ENCODE assay signal across 2 cellular contexts in the genomic region with DNA sequence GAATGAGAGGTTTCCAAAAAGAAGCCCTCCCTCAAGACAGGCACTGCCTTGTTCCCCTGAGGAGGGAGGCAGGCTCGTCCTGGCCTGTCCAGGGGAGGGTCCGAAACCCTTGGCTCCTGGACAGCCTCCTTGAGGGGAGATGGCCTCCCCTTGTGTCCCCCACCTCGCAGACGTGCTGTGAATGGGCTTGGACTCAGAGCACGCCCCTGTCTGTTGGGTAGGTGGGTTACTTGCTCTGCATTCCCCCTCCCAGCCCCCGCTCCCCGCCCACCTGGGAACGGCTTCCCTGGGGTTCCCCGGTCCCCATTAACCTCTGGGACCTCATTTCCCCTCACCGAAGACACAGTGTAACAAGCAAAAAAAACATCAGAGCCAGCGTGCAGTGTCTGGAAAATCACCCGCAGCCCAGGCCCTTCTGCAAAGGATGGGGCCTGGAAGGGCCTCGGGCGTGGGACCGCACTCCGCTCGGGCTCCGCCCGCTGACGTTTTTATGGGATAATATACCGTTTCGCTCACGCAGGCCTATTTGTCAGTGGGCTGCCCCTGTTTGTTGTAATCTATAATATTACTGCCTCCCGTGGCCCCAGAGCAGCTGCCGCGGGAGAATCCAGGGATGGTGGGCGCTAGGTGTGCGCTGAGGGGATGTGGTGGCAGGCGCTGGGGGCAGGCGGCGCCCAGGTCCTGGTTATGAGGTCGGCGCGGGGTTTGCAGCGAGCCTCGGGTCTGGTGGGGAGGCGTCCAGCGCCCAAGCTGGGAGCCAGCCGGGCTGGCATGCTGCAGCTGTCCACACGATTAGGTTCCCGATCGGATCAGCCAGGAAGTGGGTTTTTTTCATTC.
TF ChIP-seq lines count a peak whose summit lies in the region.

No MANE protein-coding gene starts in this region.

TF ChIP-seq in SK-N-SH, 30 proteins besides CTCF, POLR2A, EP300 and RAD21 (continued from another document):
- TF ChIP-seq, protein P1, sequence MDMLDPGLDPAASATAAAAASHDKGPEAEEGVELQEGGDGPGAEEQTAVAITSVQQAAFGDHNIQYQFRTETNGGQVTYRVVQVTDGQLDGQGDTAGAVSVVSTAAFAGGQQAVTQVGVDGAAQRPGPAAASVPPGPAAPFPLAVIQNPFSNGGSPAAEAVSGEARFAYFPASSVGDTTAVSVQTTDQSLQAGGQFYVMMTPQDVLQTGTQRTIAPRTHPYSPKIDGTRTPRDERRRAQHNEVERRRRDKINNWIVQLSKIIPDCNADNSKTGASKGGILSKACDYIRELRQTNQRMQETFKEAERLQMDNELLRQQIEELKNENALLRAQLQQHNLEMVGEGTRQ (IDR thresholded peaks at IDR 0.05; ENCODE audit: borderline replicate concordance, low read depth, low read length) = no peak
- TF ChIP-seq MEF2A (IDR thresholded peaks at IDR 0.05; ENCODE audit: borderline replicate concordance, low read depth) = no peak

TF ChIP-seq in SK-N-SH treated with all-trans-retinoic acid at 6 μM for 48 hours, 23 proteins besides CTCF, POLR2A, EP300 and RAD21 (continued from another document):
- TF ChIP-seq, protein P2, sequence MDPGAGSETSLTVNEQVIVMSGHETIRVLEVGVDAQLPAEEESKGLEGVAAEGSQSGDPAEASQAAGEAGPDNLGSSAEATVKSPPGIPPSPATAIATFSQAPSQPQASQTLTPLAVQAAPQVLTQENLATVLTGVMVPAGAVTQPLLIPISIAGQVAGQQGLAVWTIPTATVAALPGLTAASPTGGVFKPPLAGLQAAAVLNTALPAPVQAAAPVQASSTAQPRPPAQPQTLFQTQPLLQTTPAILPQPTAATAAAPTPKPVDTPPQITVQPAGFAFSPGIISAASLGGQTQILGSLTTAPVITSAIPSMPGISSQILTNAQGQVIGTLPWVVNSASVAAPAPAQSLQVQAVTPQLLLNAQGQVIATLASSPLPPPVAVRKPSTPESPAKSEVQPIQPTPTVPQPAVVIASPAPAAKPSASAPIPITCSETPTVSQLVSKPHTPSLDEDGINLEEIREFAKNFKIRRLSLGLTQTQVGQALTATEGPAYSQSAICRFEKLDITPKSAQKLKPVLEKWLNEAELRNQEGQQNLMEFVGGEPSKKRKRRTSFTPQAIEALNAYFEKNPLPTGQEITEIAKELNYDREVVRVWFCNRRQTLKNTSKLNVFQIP (CRISPR knock-in tag; IDR thresholded peaks at IDR 0.05; ENCODE audit: borderline replicate concordance, low read depth) = no peak
- no peak for TF ChIP-seq GLIS3 (CRISPR knock-in tag; IDR thresholded peaks at IDR 0.05)
- no peak for TF ChIP-seq OSR1 (CRISPR knock-in tag; IDR thresholded peaks at IDR 0.05)
- TF ChIP-seq ZNF565 (CRISPR knock-in tag; conservative IDR thresholded peaks at IDR 0.05; ENCODE audit: low read depth) = no peak
- TF ChIP-seq ISL1 (CRISPR knock-in tag; IDR thresholded peaks at IDR 0.05) = no peak
- no peak for TF ChIP-seq CSDC2 (CRISPR knock-in tag; IDR thresholded peaks at IDR 0.05)
- no peak for TF ChIP-seq ARNTL (CRISPR knock-in tag; IDR thresholded peaks at IDR 0.05; ENCODE audit: borderline replicate concordance, low read depth)
- TF ChIP-seq ESRRG (CRISPR knock-in tag; IDR thresholded peaks at IDR 0.05) = no peak
- no peak for TF ChIP-seq ZNF8 (CRISPR knock-in tag; IDR thresholded peaks at IDR 0.05)
- no peak for TF ChIP-seq ZFP30 (CRISPR knock-in tag; IDR thresholded peaks at IDR 0.05)
- TF ChIP-seq, protein P3, sequence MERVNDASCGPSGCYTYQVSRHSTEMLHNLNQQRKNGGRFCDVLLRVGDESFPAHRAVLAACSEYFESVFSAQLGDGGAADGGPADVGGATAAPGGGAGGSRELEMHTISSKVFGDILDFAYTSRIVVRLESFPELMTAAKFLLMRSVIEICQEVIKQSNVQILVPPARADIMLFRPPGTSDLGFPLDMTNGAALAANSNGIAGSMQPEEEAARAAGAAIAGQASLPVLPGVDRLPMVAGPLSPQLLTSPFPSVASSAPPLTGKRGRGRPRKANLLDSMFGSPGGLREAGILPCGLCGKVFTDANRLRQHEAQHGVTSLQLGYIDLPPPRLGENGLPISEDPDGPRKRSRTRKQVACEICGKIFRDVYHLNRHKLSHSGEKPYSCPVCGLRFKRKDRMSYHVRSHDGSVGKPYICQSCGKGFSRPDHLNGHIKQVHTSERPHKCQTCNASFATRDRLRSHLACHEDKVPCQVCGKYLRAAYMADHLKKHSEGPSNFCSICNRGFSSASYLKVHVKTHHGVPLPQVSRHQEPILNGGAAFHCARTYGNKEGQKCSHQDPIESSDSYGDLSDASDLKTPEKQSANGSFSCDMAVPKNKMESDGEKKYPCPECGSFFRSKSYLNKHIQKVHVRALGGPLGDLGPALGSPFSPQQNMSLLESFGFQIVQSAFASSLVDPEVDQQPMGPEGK (CRISPR knock-in tag; IDR thresholded peaks at IDR 0.05; ENCODE audit: borderline replicate concordance) = no peak
- no peak for TF ChIP-seq ZNF70 (CRISPR knock-in tag; IDR thresholded peaks at IDR 0.05)
- TF ChIP-seq, protein P4, sequence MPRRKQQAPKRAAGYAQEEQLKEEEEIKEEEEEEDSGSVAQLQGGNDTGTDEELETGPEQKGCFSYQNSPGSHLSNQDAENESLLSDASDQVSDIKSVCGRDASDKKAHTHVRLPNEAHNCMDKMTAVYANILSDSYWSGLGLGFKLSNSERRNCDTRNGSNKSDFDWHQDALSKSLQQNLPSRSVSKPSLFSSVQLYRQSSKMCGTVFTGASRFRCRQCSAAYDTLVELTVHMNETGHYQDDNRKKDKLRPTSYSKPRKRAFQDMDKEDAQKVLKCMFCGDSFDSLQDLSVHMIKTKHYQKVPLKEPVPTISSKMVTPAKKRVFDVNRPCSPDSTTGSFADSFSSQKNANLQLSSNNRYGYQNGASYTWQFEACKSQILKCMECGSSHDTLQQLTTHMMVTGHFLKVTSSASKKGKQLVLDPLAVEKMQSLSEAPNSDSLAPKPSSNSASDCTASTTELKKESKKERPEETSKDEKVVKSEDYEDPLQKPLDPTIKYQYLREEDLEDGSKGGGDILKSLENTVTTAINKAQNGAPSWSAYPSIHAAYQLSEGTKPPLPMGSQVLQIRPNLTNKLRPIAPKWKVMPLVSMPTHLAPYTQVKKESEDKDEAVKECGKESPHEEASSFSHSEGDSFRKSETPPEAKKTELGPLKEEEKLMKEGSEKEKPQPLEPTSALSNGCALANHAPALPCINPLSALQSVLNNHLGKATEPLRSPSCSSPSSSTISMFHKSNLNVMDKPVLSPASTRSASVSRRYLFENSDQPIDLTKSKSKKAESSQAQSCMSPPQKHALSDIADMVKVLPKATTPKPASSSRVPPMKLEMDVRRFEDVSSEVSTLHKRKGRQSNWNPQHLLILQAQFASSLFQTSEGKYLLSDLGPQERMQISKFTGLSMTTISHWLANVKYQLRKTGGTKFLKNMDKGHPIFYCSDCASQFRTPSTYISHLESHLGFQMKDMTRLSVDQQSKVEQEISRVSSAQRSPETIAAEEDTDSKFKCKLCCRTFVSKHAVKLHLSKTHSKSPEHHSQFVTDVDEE (CRISPR knock-in tag; IDR thresholded peaks at IDR 0.05) = no peak
- TF ChIP-seq PPARA (CRISPR knock-in tag; IDR thresholded peaks at IDR 0.05; ENCODE audit: borderline replicate concordance) = no peak
- TF ChIP-seq SNAI2 (CRISPR knock-in tag; IDR thresholded peaks at IDR 0.05) = no peak
- no peak for TF ChIP-seq RARB (CRISPR knock-in tag; IDR thresholded peaks at IDR 0.05)
